Comparison of ENCODE assay signal across 1 cellular context in genomic region chr10:72260215-72260587, GRCh38.
TF ChIP-seq lines count a peak whose summit lies in the region.

No MANE protein-coding gene starts in this region.

TF ChIP-seq in K562, 482 proteins besides CTCF, POLR2A, EP300 and RAD21 (continues in another document):
- TF ChIP-seq RAD51 (IDR thresholded peaks at IDR 0.05; ENCODE audit: borderline replicate concordance, low read depth) (no peak), E2F8 (IDR thresholded peaks at IDR 0.05; ENCODE audit: low read depth, partially characterized antibody) (no peak), VEZF1 (CRISPR knock-in tag; IDR thresholded peaks at IDR 0.05) (no peak), SAP30 (IDR thresholded peaks at IDR 0.05; ENCODE audit: borderline replicate concordance, insufficient read depth, low read depth, low read length, poor library complexity, severe bottlenecking) (no peak), MEF2D (tag; conservative IDR thresholded peaks at IDR 0.05; ENCODE audit: low read depth) (peak; percentile 49; the same call in 1 of the 2 replicates), ETV1 (tag; conservative IDR thresholded peaks at IDR 0.05; ENCODE audit: low read depth) (no peak), ZNF507 (tag; conservative IDR thresholded peaks at IDR 0.05) (no peak), MEF2A (IDR thresholded peaks at IDR 0.05; ENCODE audit: control insufficient read depth, low read depth, low read length) (no peak), MIER1 (IDR thresholded peaks at IDR 0.05; ENCODE audit: low read depth) (0 out of 2 replicates have a peak, but pooled peaks have one; percentile 15), GATAD2B (IDR thresholded peaks at IDR 0.05; ENCODE audit: borderline replicate concordance) (no peak), NFXL1 (CRISPR knock-in tag; IDR thresholded peaks at IDR 0.05) (0 out of 2 replicates have a peak, but pooled peaks have one; percentile 26), PHB (CRISPR knock-in tag; IDR thresholded peaks at IDR 0.05) (no peak), NFE2L1 (tag; IDR thresholded peaks at IDR 0.05; ENCODE audit: borderline replicate concordance, low read depth) (no peak), NRF1 (conservative IDR thresholded peaks at IDR 0.05 in 1 of 2, IDR thresholded peaks at IDR 0.05 in 1 of 2) (no peak), THRAP3 (IDR thresholded peaks at IDR 0.05; ENCODE audit: borderline replicate concordance) (no peak), KDM5B (IDR thresholded peaks at IDR 0.05; ENCODE audit: insufficient replicate concordance, low read depth, low read length) (no peak), SNRNP70 (optimal IDR thresholded peaks at IDR 0.05; ENCODE audit: low read depth, low read length) (no peak), MAFF (IDR thresholded peaks at IDR 0.05; ENCODE audit: low read length) (no peak), USF2 (CRISPR knock-in tag; IDR thresholded peaks at IDR 0.05) (no peak), U2AF2 (optimal IDR thresholded peaks at IDR 0.05; ENCODE audit: low read depth, low read length) (no peak), GTF2A2 (tag; IDR thresholded peaks at IDR 0.05) (no peak), NUFIP1 (IDR thresholded peaks at IDR 0.05; ENCODE audit: partially characterized antibody) (no peak), PCBP2 (IDR thresholded peaks at IDR 0.05; ENCODE audit: low read depth, low read length, poor library complexity, severe bottlenecking) (no peak), STAG1 (CRISPR knock-in tag; IDR thresholded peaks at IDR 0.05; ENCODE audit: borderline replicate concordance) (no peak), HIVEP1 (CRISPR knock-in tag; IDR thresholded peaks at IDR 0.05) (no peak), ZBTB9 (CRISPR knock-in tag; IDR thresholded peaks at IDR 0.05) (peak; percentile 97; the same call in 1 of the 2 replicates), ZNF766 (CRISPR knock-in tag; conservative IDR thresholded peaks at IDR 0.05) (no peak), FOXO4 (CRISPR knock-in tag; IDR thresholded peaks at IDR 0.05) (0 out of 2 replicates have a peak, but pooled peaks have one; percentile 71), IRF1 (CRISPR knock-in tag; IDR thresholded peaks at IDR 0.05; ENCODE audit: borderline replicate concordance) (no peak), ZNF695 (CRISPR knock-in tag; IDR thresholded peaks at IDR 0.05) (no peak; the same call in 1 of the 2 replicates), ZFP30 (CRISPR knock-in tag; IDR thresholded peaks at IDR 0.05; ENCODE audit: borderline replicate concordance) (no peak), TARDBP (IDR thresholded peaks at IDR 0.05) (no peak), TBL1XR1 (IDR thresholded peaks at IDR 0.05; ENCODE audit: low read length in 2 of 2) (no peak), ZBTB43 (CRISPR knock-in tag; IDR thresholded peaks at IDR 0.05) (no peak), KLF1 (tag; IDR thresholded peaks at IDR 0.05) (no peak), NEUROD1 (IDR thresholded peaks at IDR 0.05; ENCODE audit: borderline replicate concordance, low read depth, low read length, partially characterized antibody) (no peak), SRSF3 (IDR thresholded peaks at IDR 0.05; ENCODE audit: insufficient read depth, low read length) (no peak), CBX8 (IDR thresholded peaks at IDR 0.05; ENCODE audit: borderline replicate concordance, extremely low read depth, low read depth, low read length, poor library complexity, severe bottlenecking) (no peak), ZNF79 (CRISPR knock-in tag; IDR thresholded peaks at IDR 0.05; ENCODE audit: low read depth) (no peak; the same call in 1 of the 2 replicates), ZBTB49 (CRISPR knock-in tag; IDR thresholded peaks at IDR 0.05; ENCODE audit: borderline replicate concordance) (no peak), FOS (IDR thresholded peaks at IDR 0.05; ENCODE audit: extremely low read depth, insufficient read length) (no peak), SNIP1 (IDR thresholded peaks at IDR 0.05; ENCODE audit: low read depth) (no peak), ZNF24 (IDR thresholded peaks at IDR 0.05) (no peak), CSDE1 (IDR thresholded peaks at IDR 0.05) (no peak), SLC30A9 (CRISPR knock-in tag; IDR thresholded peaks at IDR 0.05) (no peak), HMG20B (CRISPR knock-in tag; IDR thresholded peaks at IDR 0.05) (no peak), ZZZ3 (IDR thresholded peaks at IDR 0.05) (no peak), POLR2G (IDR thresholded peaks at IDR 0.05; ENCODE audit: low read depth, low read length) (no peak), RUNX1 (IDR thresholded peaks at IDR 0.05; ENCODE audit: low read depth) (0 out of 2 replicates have a peak, but pooled peaks have one; percentile 27), CCNT2 (IDR thresholded peaks at IDR 0.05; ENCODE audit: borderline replicate concordance, extremely low read depth, insufficient read length, low read depth, low read length) (peak; percentile 11), CCAR2 (IDR thresholded peaks at IDR 0.05; ENCODE audit: low read depth, low read length) (no peak), ZNF263 (CRISPR knock-in tag; IDR thresholded peaks at IDR 0.05; ENCODE audit: borderline replicate concordance) (no peak), SREBF1 (IDR thresholded peaks at IDR 0.05; ENCODE audit: borderline replicate concordance, low read depth, low read length) (no peak), RBBP5 (IDR thresholded peaks at IDR 0.05; ENCODE audit: borderline replicate concordance, insufficient read depth, low read length, poor library complexity, severe bottlenecking) (no peak), HCFC1 (IDR thresholded peaks at IDR 0.05; ENCODE audit: low read depth, low read length) (no peak), TAF1 (IDR thresholded peaks at IDR 0.05; ENCODE audit: control insufficient read depth, extremely low read depth, insufficient read depth, low read length, severe bottlenecking) (no peak), RNF219 (CRISPR knock-in tag; IDR thresholded peaks at IDR 0.05) (no peak), SNAPC5 (CRISPR knock-in tag; IDR thresholded peaks at IDR 0.05) (no peak), SP1 (CRISPR knock-in tag; IDR thresholded peaks at IDR 0.05) (no peak), L3MBTL2 (IDR thresholded peaks at IDR 0.05) (no peak), ZNF408 (CRISPR knock-in tag; IDR thresholded peaks at IDR 0.05; ENCODE audit: low read depth) (no peak), PTRF (tag; IDR thresholded peaks at IDR 0.05) (peak; percentile 68; the same call in 1 of the 2 replicates)
